Comparison of ENCODE assay signal across 20 cellular contexts in the genomic region with DNA sequence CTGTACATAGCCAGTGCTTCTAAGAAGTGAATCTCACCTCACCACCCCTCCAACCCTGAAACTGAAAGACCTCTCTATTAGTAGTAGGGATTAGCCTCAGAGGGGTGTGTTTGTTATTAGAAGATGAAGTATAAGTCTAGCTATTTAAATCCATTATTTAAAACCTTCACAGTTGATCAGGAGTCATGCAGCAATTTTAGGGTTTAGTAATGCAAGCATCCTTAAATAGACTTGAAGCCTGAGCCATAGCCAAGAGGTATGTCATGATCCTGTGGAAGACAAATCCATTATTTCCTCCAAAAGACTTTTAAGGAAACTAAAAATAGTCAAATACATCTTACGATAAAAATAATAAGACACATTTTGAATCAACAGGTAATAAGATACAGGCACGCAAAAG.
"Had no signal": no experiment of that assay in that cellular context is flagged by ENCODE, and none has a peak within 500 bp of the region (broad histone marks: within the 10 kb centered on the region; RNA-seq: fewer than 3 reads in every experiment).

No MANE protein-coding gene starts in this region.

- H3K27me3 ChIP-seq: body of pancreas, stomach, thyroid gland had no signal

- H3K9me3 ChIP-seq: adrenal gland, body of pancreas, gastrocnemius medialis, heart left ventricle, SK-N-SH, stomach, thyroid gland had no signal

- H3K27ac ChIP-seq: body of pancreas, gastrocnemius medialis, stomach, thyroid gland had no signal

- H3K36me3 ChIP-seq: adrenal gland, gastrocnemius medialis, heart left ventricle, stomach, thyroid gland had no signal

- H3K4me1 ChIP-seq: adrenal gland, body of pancreas, gastrocnemius medialis, stomach had no signal

- H3K9ac ChIP-seq: SK-N-SH had no signal

- H3K27ac Mint-ChIP-seq: activated CD8-positive, alpha-beta memory T cell treated with anti-CD3 and anti-CD28 coated beads, Interleukin-2, amount 10 ng/mL, durations not matched to agents 7 days and 5 days; activated naive CD4-positive, alpha-beta T cell treated with anti-CD3 and anti-CD28 coated beads, Interleukin-2, amount 50 U/mL, for 24 hours; T-cell had no signal

- H3K4me2 ChIP-seq: SK-N-SH had no signal

- ATAC-seq: activated CD8-positive, alpha-beta memory T cell treated with anti-CD3 and anti-CD28 coated beads, Interleukin-2, amount 10 ng/mL, durations not matched to agents 7 days and 5 days; body of pancreas; gastrocnemius medialis; T-cell had no signal

- H3K9me2 ChIP-seq: SK-N-SH had no signal

- H3K4me3 ChIP-seq: adrenal gland, body of pancreas, gastrocnemius medialis, heart left ventricle, stomach, thyroid gland had no signal

- H3K9me3 Mint-ChIP-seq: activated naive CD4-positive, alpha-beta T cell treated with anti-CD3 and anti-CD28 coated beads, Interleukin-2, amount 50 U/mL, for 24 hours; T-cell had no signal

- DNase-seq: activated CD4-positive, alpha-beta T cell treated with anti-CD3 and anti-CD28 coated beads, Interleukin-2, amount 50 U/mL, for 48 hours; activated CD8-positive, alpha-beta memory T cell treated with anti-CD3 and anti-CD28 coated beads, Interleukin-2, amount 10 ng/mL, durations not matched to agents 7 days and 5 days; activated effector memory CD4-positive, alpha-beta T cell treated with Interleukin-2 at 50 U/mL for 16 hours; activated T-cell treated with anti-CD3 and anti-CD28 coated beads, Interleukin-2, amount 50 U/mL, for 1 hour; adrenal gland; body of pancreas; caudate nucleus; cortex of kidney; effector CD8-positive, alpha-beta T cell; gastrocnemius medialis; heart left ventricle; nephron progenitor cell; occipital lobe; SK-N-SH; stimulated activated CD4-positive, alpha-beta T cell treated with anti-CD3 and anti-CD28 coated beads, Interleukin-1b, Interleukin-23, amount 100 ng/mL, for 48 hours; stomach; T-cell; T-helper 9 cell; thyroid gland had no signal

- H3K27me3 Mint-ChIP-seq: activated CD8-positive, alpha-beta memory T cell treated with anti-CD3 and anti-CD28 coated beads, Interleukin-2, amount 10 ng/mL, durations not matched to agents 7 days and 5 days; activated naive CD4-positive, alpha-beta T cell treated with anti-CD3 and anti-CD28 coated beads, Interleukin-2, amount 50 U/mL, for 24 hours had no signal

- H3K36me3 Mint-ChIP-seq: activated CD8-positive, alpha-beta memory T cell treated with anti-CD3 and anti-CD28 coated beads, Interleukin-2, amount 10 ng/mL, durations not matched to agents 7 days and 5 days; activated naive CD4-positive, alpha-beta T cell treated with anti-CD3 and anti-CD28 coated beads, Interleukin-2, amount 50 U/mL, for 24 hours; T-cell had no signal

- H3K4me1 Mint-ChIP-seq: activated CD8-positive, alpha-beta memory T cell treated with anti-CD3 and anti-CD28 coated beads, Interleukin-2, amount 10 ng/mL, durations not matched to agents 7 days and 5 days; activated naive CD4-positive, alpha-beta T cell treated with anti-CD3 and anti-CD28 coated beads, Interleukin-2, amount 50 U/mL, for 24 hours; T-cell had no signal

- H3K4me3 Mint-ChIP-seq: activated CD8-positive, alpha-beta memory T cell treated with anti-CD3 and anti-CD28 coated beads, Interleukin-2, amount 10 ng/mL, durations not matched to agents 7 days and 5 days; activated naive CD4-positive, alpha-beta T cell treated with anti-CD3 and anti-CD28 coated beads, Interleukin-2, amount 50 U/mL, for 24 hours; nephron progenitor cell; T-cell had no signal
